Comparison of ENCODE assay signal across 20 cellular contexts in genomic region chr3:113829576-113830354, GRCh38. TPM values are rescaled to one million over a fixed set of nuclear protein-coding genes. Genes with fewer than 3 reads are reported as not detected.
DNase-seq lines count a peak whose midpoint lies in the region; ATAC-seq and TF ChIP-seq lines count a peak whose summit lies in the region.
"Had no signal": no experiment of that assay in that cellular context is flagged by ENCODE, and none has a peak within 500 bp of the region (broad histone marks: within the 10 kb centered on the region; RNA-seq: fewer than 3 reads in every experiment).

No MANE protein-coding gene starts in this region.

- no peak overlapping the region for H3K4me3 Mint-ChIP-seq in WTC11
- H3K4me3 Mint-ChIP-seq: activated naive CD8-positive, alpha-beta T cell treated with anti-CD3 and anti-CD28 coated beads, Interleukin-2, amount 50 U/mL, for 24 hours; activated T-cell treated with anti-CD3 and anti-CD28 coated beads, Interleukin-2, amount 50 U/mL, for 24 hours had no signal

- H3K27me3 ChIP-seq in DOHH2 (ENCODE audit: control insufficient read depth, low read length) (no peaks in the 10 kb centered on the region), GM23248 (replicated peaks; ENCODE audit: insufficient read depth) (no peaks in the 10 kb centered on the region), RWPE2 (ENCODE audit: insufficient read depth, poor library complexity, severe bottlenecking) (no peaks in the 10 kb centered on the region)
- H3K27me3 ChIP-seq: pancreas had no signal

- in situ Hi-C loops in GM23248 (cut with MboI) = no loop called here

- H3F3A ChIP-seq in DOHH2 (ENCODE audit: control insufficient read depth, insufficient read depth) (peaks cover 5% of the 10 kb centered on the region; the same call in 1 of the 2 replicates), GM23248 (ENCODE audit: insufficient read depth) (peaks cover 18% of the 10 kb centered on the region)

- H3K4me2 ChIP-seq in DOHH2 (ENCODE audit: low read length) = peak overlapping the region; percentile 73
- no peak overlapping the region for H3K4me2 ChIP-seq in GM23248 (ENCODE audit: unreplicated experiment)

- CTCF ChIA-PET in WTC11 (lab: Charles Lee) = no interaction called here

- H3K36me3 Mint-ChIP-seq in WTC11 = no peaks in the 10 kb centered on the region; the same call in 1 of the 2 replicates

- no peaks in the 10 kb centered on the region for H3K9me3 Mint-ChIP-seq in WTC11

- no peaks in the 10 kb centered on the region for H4K20me1 ChIP-seq in DOHH2 (ENCODE audit: control insufficient read depth, insufficient read depth, low read depth, low read length)
- H4K20me1 ChIP-seq in GM23248 (ENCODE audit: insufficient read depth) = no peaks in the 10 kb centered on the region

- H3K9me2 ChIP-seq in DOHH2 (replicated peaks; ENCODE audit: control insufficient read depth, low read length) (no peaks in the 10 kb centered on the region), GM23248 (ENCODE audit: insufficient read depth) (no peaks in the 10 kb centered on the region)

- H3K4me3 ChIP-seq in DOHH2 (ENCODE audit: low read length) (peak overlapping the region; percentile 62), GM23248 (no peak overlapping the region), RWPE2 (ENCODE audit: severe bottlenecking) (no peak overlapping the region)
- H3K4me3 ChIP-seq: pancreas had no signal

- H3K9ac ChIP-seq in GM23248 = no peak overlapping the region

- H3K9me3 ChIP-seq in DOHH2 (ENCODE audit: control insufficient read depth, insufficient read depth, low read length) (peaks cover 5% of the 10 kb centered on the region; the same call in 1 of the 2 replicates), GM23248 (ENCODE audit: low read depth) (no peaks in the 10 kb centered on the region), RWPE2 (ENCODE audit: severe bottlenecking) (no peaks in the 10 kb centered on the region)
- H3K9me3 ChIP-seq: pancreas had no signal

- 83 to 84% methylated on average over 10 of the region's 10 CpGs for WGBS in GM23248 (ENCODE audit: low coverage in 1 of 2, low lambda C conversion rate in 2 of 2, missing lambda C conversion rate in 2 of 2), 2 experiments

- POLR2A ChIA-PET in WTC11 (lab: Charles Lee) = no interaction called here

- no peak overlapping the region for H3K27ac Mint-ChIP-seq in WTC11
- H3K27ac Mint-ChIP-seq: activated naive CD8-positive, alpha-beta T cell treated with anti-CD3 and anti-CD28 coated beads, Interleukin-2, amount 50 U/mL, for 24 hours; activated T-cell treated with anti-CD3 and anti-CD28 coated beads, Interleukin-2, amount 50 U/mL, for 24 hours had no signal

- H3K27me3 Mint-ChIP-seq in WTC11 (ENCODE audit: low read depth) = no peaks in the 10 kb centered on the region
- H3K27me3 Mint-ChIP-seq: activated naive CD8-positive, alpha-beta T cell treated with anti-CD3 and anti-CD28 coated beads, Interleukin-2, amount 50 U/mL, for 24 hours; activated T-cell treated with anti-CD3 and anti-CD28 coated beads, Interleukin-2, amount 50 U/mL, for 24 hours had no signal

- DNase-seq in GM23248 (no peak), RWPE2 (ENCODE audit: low spot score) (no peak), iris pigment epithelial cell (ENCODE audit: low read depth) (peak; percentile 14), NCI-H2196 treated with DMSO at 0.1 percent for 48 hours (lab: John Stamatoyannopoulos, UW; ENCODE audit: unreplicated experiment) (no peak), WTC11 (ENCODE audit: low spot score) (no peak), COR-L47 (lab: John Stamatoyannopoulos, UW) (no peak), Kasumi-1 (lab: John Stamatoyannopoulos, UW) (no peak)
- DNase-seq: activated CD4-positive, alpha-beta T cell treated with anti-CD3 and anti-CD28 coated beads, Interleukin-2, amount 50 U/mL, for 1 hour; activated naive CD8-positive, alpha-beta T cell treated with anti-CD3 and anti-CD28 coated beads, Interleukin-2, amount 50 U/mL, for 24 hours; activated T-cell treated with anti-CD3 and anti-CD28 coated beads, Interleukin-2, amount 50 U/mL, for 24 hours; cerebellar nuclear complex; DMS153; NCI-H1694 treated with DMSO at 0.1 percent for 48 hours; NCI-H524; pancreas; RPMI8226; stimulated activated CD4-positive, alpha-beta T cell treated with anti-CD3 and anti-CD28 coated beads, Interleukin-15, amount 100 ng/mL, for 24 hours; substantia nigra; T-helper 9 cell had no signal

- H3K79me2 ChIP-seq in DOHH2 (ENCODE audit: control insufficient read depth, low read length) (no peaks in the 10 kb centered on the region), GM23248 (ENCODE audit: insufficient read depth) (no peaks in the 10 kb centered on the region)

- H3K36me3 ChIP-seq in DOHH2 (ENCODE audit: control insufficient read depth, low read length) (peaks cover 6% of the 10 kb centered on the region; the same call in 1 of the 2 replicates), GM23248 (ENCODE audit: low read depth) (no peaks in the 10 kb centered on the region), RWPE2 (ENCODE audit: low read depth) (no peaks in the 10 kb centered on the region)
- H3K36me3 ChIP-seq: pancreas had no signal

- H3K4me1 ChIP-seq in DOHH2 (ENCODE audit: control insufficient read depth, low read length) = peaks cover 52% of the 10 kb centered on the region
- H3K4me1 ChIP-seq in GM23248 (ENCODE audit: insufficient read depth) = peaks cover 15% of the 10 kb centered on the region
- peaks cover 11% of the 10 kb centered on the region for H3K4me1 ChIP-seq in RWPE2 (ENCODE audit: insufficient read depth, poor library complexity, severe bottlenecking)

- peaks cover 21% of the 10 kb centered on the region for H3K4me1 Mint-ChIP-seq in WTC11

- no peak for TF ChIP-seq CTCF in DOHH2 (IDR thresholded peaks at IDR 0.05; ENCODE audit: low read depth, low read length, poor library complexity, severe bottlenecking)
- no peak for TF ChIP-seq CTCF in RWPE2 (IDR thresholded peaks at IDR 0.05; ENCODE audit: poor library complexity, severe bottlenecking)
- no peak for TF ChIP-seq CTCF in WTC11 (IDR thresholded peaks at IDR 0.05)

- peak overlapping the region; percentile 80 for H3K27ac ChIP-seq in DOHH2 (ENCODE audit: low read depth, low read length)
- peak overlapping the region; percentile 41 for H3K27ac ChIP-seq in GM23248
- H3K27ac ChIP-seq in RWPE2 (ENCODE audit: poor library complexity, severe bottlenecking) = peak overlapping the region; percentile 67

- no peak overlapping the region for H2AFZ ChIP-seq in GM23248

- ATAC-seq in RWPE2 (ENCODE audit: low read depth) (no peak), WTC11 (no peak)
- ATAC-seq: activated naive CD8-positive, alpha-beta T cell treated with anti-CD3 and anti-CD28 coated beads, Interleukin-2, amount 50 U/mL, for 24 hours had no signal

TF ChIP-seq in WTC11, 78 proteins besides CTCF, POLR2A, EP300 and RAD21:
- TF ChIP-seq MYBL2 (CRISPR knock-in tag; IDR thresholded peaks at IDR 0.05) = no peak
- TF ChIP-seq, protein P1, sequence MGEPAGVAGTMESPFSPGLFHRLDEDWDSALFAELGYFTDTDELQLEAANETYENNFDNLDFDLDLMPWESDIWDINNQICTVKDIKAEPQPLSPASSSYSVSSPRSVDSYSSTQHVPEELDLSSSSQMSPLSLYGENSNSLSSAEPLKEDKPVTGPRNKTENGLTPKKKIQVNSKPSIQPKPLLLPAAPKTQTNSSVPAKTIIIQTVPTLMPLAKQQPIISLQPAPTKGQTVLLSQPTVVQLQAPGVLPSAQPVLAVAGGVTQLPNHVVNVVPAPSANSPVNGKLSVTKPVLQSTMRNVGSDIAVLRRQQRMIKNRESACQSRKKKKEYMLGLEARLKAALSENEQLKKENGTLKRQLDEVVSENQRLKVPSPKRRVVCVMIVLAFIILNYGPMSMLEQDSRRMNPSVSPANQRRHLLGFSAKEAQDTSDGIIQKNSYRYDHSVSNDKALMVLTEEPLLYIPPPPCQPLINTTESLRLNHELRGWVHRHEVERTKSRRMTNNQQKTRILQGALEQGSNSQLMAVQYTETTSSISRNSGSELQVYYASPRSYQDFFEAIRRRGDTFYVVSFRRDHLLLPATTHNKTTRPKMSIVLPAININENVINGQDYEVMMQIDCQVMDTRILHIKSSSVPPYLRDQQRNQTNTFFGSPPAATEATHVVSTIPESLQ (CRISPR knock-in tag; IDR thresholded peaks at IDR 0.05) = no peak
- TF ChIP-seq, protein P2, sequence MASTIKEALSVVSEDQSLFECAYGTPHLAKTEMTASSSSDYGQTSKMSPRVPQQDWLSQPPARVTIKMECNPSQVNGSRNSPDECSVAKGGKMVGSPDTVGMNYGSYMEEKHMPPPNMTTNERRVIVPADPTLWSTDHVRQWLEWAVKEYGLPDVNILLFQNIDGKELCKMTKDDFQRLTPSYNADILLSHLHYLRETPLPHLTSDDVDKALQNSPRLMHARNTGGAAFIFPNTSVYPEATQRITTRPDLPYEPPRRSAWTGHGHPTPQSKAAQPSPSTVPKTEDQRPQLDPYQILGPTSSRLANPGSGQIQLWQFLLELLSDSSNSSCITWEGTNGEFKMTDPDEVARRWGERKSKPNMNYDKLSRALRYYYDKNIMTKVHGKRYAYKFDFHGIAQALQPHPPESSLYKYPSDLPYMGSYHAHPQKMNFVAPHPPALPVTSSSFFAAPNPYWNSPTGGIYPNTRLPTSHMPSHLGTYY (CRISPR knock-in tag; IDR thresholded peaks at IDR 0.05) = no peak
- TF ChIP-seq, protein P3, sequence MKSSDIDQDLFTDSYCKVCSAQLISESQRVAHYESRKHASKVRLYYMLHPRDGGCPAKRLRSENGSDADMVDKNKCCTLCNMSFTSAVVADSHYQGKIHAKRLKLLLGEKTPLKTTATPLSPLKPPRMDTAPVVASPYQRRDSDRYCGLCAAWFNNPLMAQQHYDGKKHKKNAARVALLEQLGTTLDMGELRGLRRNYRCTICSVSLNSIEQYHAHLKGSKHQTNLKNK (CRISPR knock-in tag; IDR thresholded peaks at IDR 0.05) = no peak

RNA-seq across cellular contexts. Expression of gene GRAMD1C, which starts 8.8 kb away (rescaled TPM):
- 3.2 and 19.9 TPM in 2 replicates for total RNA-seq in GM23248 (2014; rRNA removed; shearing (Covaris generic))
- polyA plus RNA-seq in GM23248 (2016; fragmentation: Nextera tagmentation; extraction: Ambion mirVana) = 6.0 and 6.4 TPM in 2 replicates
- total RNA-seq in WTC11 (2021) = 2.6 to 3.5 TPM (median 2.8 TPM) in 3 replicates
